In genomic region chr17:44556854-44557606, GRCh38 we compare ENCODE assay signal across 7 cellular contexts. TPM values are rescaled to one million over a fixed set of nuclear protein-coding genes. Genes with fewer than 3 reads are reported as not detected.
A peak's percentile ranks its signal among the peaks of the same experiment; 100 is the strongest.
DNase-seq lines count a peak whose midpoint lies in the region; FAIRE-seq and TF ChIP-seq lines count a peak whose summit lies in the region.

Gene FZD2, plus strand, starts transcription at chr17:44557484. Its CDS starts 205 bp downstream, at chr17:44557689.

- TF ChIP-seq EP300 in neural cell (conservative IDR thresholded peaks at IDR 0.05; ENCODE audit: poor library complexity, severe bottlenecking) = no peak

- H2AFZ ChIP-seq in OCI-LY7 (ENCODE audit: low read length) (peak within 1 kb of the TSS; percentile 98), neural cell (ENCODE audit: low read depth, low read length) (peak within 1 kb of the TSS; percentile 68)

- no peak for TF ChIP-seq POLR2A in GM12891 (IDR thresholded peaks at IDR 0.05; ENCODE audit: low read depth, low read length)

- H3K4me3 ChIP-seq in Jurkat, Clone E6-1 (ENCODE audit: low read length) = peak within 1 kb of the TSS; percentile 76
- H3K4me3 ChIP-seq in OCI-LY7 (ENCODE audit: low read depth, low read length, poor library complexity, severe bottlenecking) = peak within 1 kb of the TSS; percentile 71
- peak within 1 kb of the TSS; percentile 74 for H3K4me3 ChIP-seq in neural cell (ENCODE audit: low read length)
- peak within 1 kb of the TSS; percentile 54 for H3K4me3 ChIP-seq in thymus (ENCODE audit: low read length)

- H3K9me2 ChIP-seq in OCI-LY7 (ENCODE audit: insufficient read depth, low read length) = no peaks in the 10 kb centered on the region
- H3K9me2 ChIP-seq in neural cell (ENCODE audit: insufficient read depth, low read length) = no peaks in the 10 kb centered on the region

- peaks cover 11% of the 10 kb centered on the region for H3K4me1 ChIP-seq in OCI-LY7 (ENCODE audit: insufficient read depth, low read length, poor library complexity, severe bottlenecking)
- peaks cover 6% of the 10 kb centered on the region for H3K4me1 ChIP-seq in thymus (ENCODE audit: control insufficient read depth, insufficient read depth, low read length)

- POLR2A ChIA-PET in OCI-LY7 (lab: Charles Lee) = interaction anchor here (0.6 to 0.9 kb wide), 5 partner anchors 21 to 616 kb away, joined by 3 to 6 read pairs (median 3); no protein-coding TSS in a partner anchor

- no peak for TF ChIP-seq RAD21 in neural cell (conservative IDR thresholded peaks at IDR 0.05)

- H3K79me2 ChIP-seq in OCI-LY7 (ENCODE audit: insufficient read depth, low read depth, low read length) = no peaks in the 10 kb centered on the region
- H3K79me2 ChIP-seq in neural cell (replicated peaks; ENCODE audit: insufficient read depth, low read length) = peaks cover 39% of the 10 kb centered on the region

- CTCF ChIA-PET in OCI-LY7 (lab: Charles Lee; ENCODE audit: unreplicated experiment) = interaction anchor here (0.8 kb wide), 1 partner anchor 154 kb away, joined by 3 read pairs; no protein-coding TSS in a partner anchor

- peak; percentile 88 for DNase-seq in GM12891 (ENCODE audit: insufficient read length, low spot score)
- DNase-seq in Jurkat, Clone E6-1 (ENCODE audit: low read depth, low spot score) = peak; percentile 94
- DNase-seq in OCI-LY7 (ENCODE audit: low spot score) = peak; percentile 96
- DNase-seq in activated gamma-delta T cell treated with anti-CD3 and anti-CD28 coated beads, Interleukin-2, amount 50 U/mL, for 16 hours (ENCODE audit: low read depth) = peak; percentile 22
- peak; percentile 92 for DNase-seq in foreskin melanocyte

- H3K4me2 ChIP-seq in OCI-LY7 (ENCODE audit: low read length) = peak within 1 kb of the TSS; percentile 96
- H3K4me2 ChIP-seq in neural cell (ENCODE audit: low read length) = peak within 1 kb of the TSS; percentile 50

- H3K9ac ChIP-seq in neural cell (ENCODE audit: low read length) = peak within 1 kb of the TSS; percentile 53

- H4K20me1 ChIP-seq in OCI-LY7 (ENCODE audit: insufficient read depth, low read length) (no peaks in the 10 kb centered on the region), neural cell (ENCODE audit: insufficient read depth) (no peaks in the 10 kb centered on the region)

- no peak for FAIRE-seq in GM12891 (lab: Jason Lieb, UNC)

- H3F3A ChIP-seq in neural cell (ENCODE audit: insufficient read depth, low read length, poor library complexity, severe bottlenecking) = no peaks in the 10 kb centered on the region

- peak within 1 kb of the TSS; percentile 79 for H3K27ac ChIP-seq in OCI-LY7 (ENCODE audit: low read depth, low read length, poor library complexity, severe bottlenecking)
- no peak within 1 kb of the TSS for H3K27ac ChIP-seq in neural cell (ENCODE audit: low read length)
- peak within 1 kb of the TSS; percentile 61 for H3K27ac ChIP-seq in thymus (ENCODE audit: low read depth)

- TF ChIP-seq CTCF in OCI-LY7 (conservative IDR thresholded peaks at IDR 0.05; ENCODE audit: low read length) (no peak), neural cell (IDR thresholded peaks at IDR 0.05; ENCODE audit: poor library complexity, severe bottlenecking) (no peak)

- H3K9me3 ChIP-seq in OCI-LY7 (ENCODE audit: low read length) (no peaks in the 10 kb centered on the region), neural cell (ENCODE audit: low read length) (no peaks in the 10 kb centered on the region), thymus (ENCODE audit: control insufficient read depth) (peaks cover 2% of the 10 kb centered on the region)

- WGBS in thymus = under 1% methylated on average over 49 of the region's 49 CpGs

- H3K36me3 ChIP-seq in OCI-LY7 (ENCODE audit: insufficient read depth, low read length) (no peaks in the 10 kb centered on the region), neural cell (ENCODE audit: insufficient read depth, low read length) (no peaks in the 10 kb centered on the region), thymus (ENCODE audit: control insufficient read depth, insufficient read depth) (no peaks in the 10 kb centered on the region)

- H3K27me3 ChIP-seq in neural cell (ENCODE audit: insufficient read depth, low read depth, low read length) = peaks cover 14% of the 10 kb centered on the region
- H3K27me3 ChIP-seq in thymus (ENCODE audit: control insufficient read depth, insufficient read depth) = peaks cover 59% of the 10 kb centered on the region

- BruUV-seq in OCI-LY7 (replicated peaks; lab: Mats Ljungman, UMichigan) = no TSS peak

- intact Hi-C loops in OCI-LY7 (cut with micrococcal nuclease; ENCODE audit: unreplicated experiment) = no loop called here

TF ChIP-seq in GM12891, 5 proteins besides CTCF, POLR2A, EP300 and RAD21:
- TF ChIP-seq POLR2AphosphoS5 (IDR thresholded peaks at IDR 0.05; ENCODE audit: low read depth, low read length) (no peak), POU2F2 (IDR thresholded peaks at IDR 0.05; ENCODE audit: low read depth, low read length) (no peak), SPI1 (IDR thresholded peaks at IDR 0.05; ENCODE audit: low read depth, low read length) (no peak), TAF1 (IDR thresholded peaks at IDR 0.05; ENCODE audit: low read depth, low read length) (no peak), PAX5 (IDR thresholded peaks at IDR 0.05; ENCODE audit: insufficient read depth, low read length, severe bottlenecking) (no peak)

TF ChIP-seq in neural cell, 6 proteins besides CTCF, POLR2A, EP300 and RAD21:
- TF ChIP-seq EZH2 (IDR thresholded peaks at IDR 0.05; ENCODE audit: borderline replicate concordance, insufficient read depth, low read length, poor library complexity, severe bottlenecking) = no peak
- no peak for TF ChIP-seq REST (IDR thresholded peaks at IDR 0.05; ENCODE audit: borderline replicate concordance)
- TF ChIP-seq SMC3 (conservative IDR thresholded peaks at IDR 0.05; ENCODE audit: poor library complexity) = no peak
- TF ChIP-seq MXI1 (conservative IDR thresholded peaks at IDR 0.05; ENCODE audit: poor library complexity, severe bottlenecking) = no peak
- TF ChIP-seq TAF1 (IDR thresholded peaks at IDR 0.05; ENCODE audit: low read depth) = no peak
- TF ChIP-seq POLR2AphosphoS5 (IDR thresholded peaks at IDR 0.05) = no peak

RNA-seq across cellular contexts. Expression of gene FZD2, which starts in this region (rescaled TPM):
- polyA plus RNA-seq in GM12891 (2012; ENCODE audit: low read depth, missing spikeins) = 0.33 TPM
- polyA plus RNA-seq in Jurkat, Clone E6-1 (2012; ENCODE audit: insufficient read depth, insufficient read length) = 8.6 TPM
- total RNA-seq in OCI-LY7 (2014; rRNA removed; shearing (Covaris generic)) = 3.7 and 4.4 TPM in 2 replicates
- 9.2 and 10.9 TPM in 2 replicates for total RNA-seq in OCI-LY7 (2022)
- polyA plus RNA-seq in neural cell = 2.5 and 3.0 TPM in 2 replicates
- polyA minus RNA-seq in neural cell = 2.3 and 2.7 TPM in 2 replicates
- 1.7 TPM for polyA plus RNA-seq in thymus

Comparison
In these comparisons a context has a peak if more than half of its experiments do, and no peak if none do; other contexts are left out.
1. DNase-seq: peak in every context shown above with its lines; median percentile 96 in OCI-LY7; 94 in Jurkat, Clone E6-1; 92 in foreskin melanocyte; 88 in GM12891; 22 in activated gamma-delta T cell treated with anti-CD3 and anti-CD28 coated beads, Interleukin-2, amount 50 U/mL, for 16 hours.